ENCODE assay signal across 1 cellular context in genomic region chrX:154325541-154325940, GRCh38.
TF ChIP-seq lines count a peak whose summit lies in the region.

No MANE protein-coding gene starts in this region.

TF ChIP-seq in endothelial cell of umbilical vein, 7 proteins besides CTCF, POLR2A, EP300 and RAD21 (continued from another document):
- TF ChIP-seq EZH2 (IDR thresholded peaks at IDR 0.05; ENCODE audit: borderline replicate concordance, low read depth, low read length, severe bottlenecking): no peak
- TF ChIP-seq JUN (IDR thresholded peaks at IDR 0.05; ENCODE audit: borderline replicate concordance, insufficient read depth, insufficient read length, low read depth): no peak
- no peak for TF ChIP-seq FOS (IDR thresholded peaks at IDR 0.05; ENCODE audit: borderline replicate concordance, insufficient read depth, low read length)
- no peak for TF ChIP-seq MYC (IDR thresholded peaks at IDR 0.05; ENCODE audit: low read depth, low read length)
- TF ChIP-seq POLR2AphosphoS5 (IDR thresholded peaks at IDR 0.05; ENCODE audit: insufficient read depth, low read depth, low read length): no peak
